Comparison of ENCODE assay signal across 24 cellular contexts in the genomic region with DNA sequence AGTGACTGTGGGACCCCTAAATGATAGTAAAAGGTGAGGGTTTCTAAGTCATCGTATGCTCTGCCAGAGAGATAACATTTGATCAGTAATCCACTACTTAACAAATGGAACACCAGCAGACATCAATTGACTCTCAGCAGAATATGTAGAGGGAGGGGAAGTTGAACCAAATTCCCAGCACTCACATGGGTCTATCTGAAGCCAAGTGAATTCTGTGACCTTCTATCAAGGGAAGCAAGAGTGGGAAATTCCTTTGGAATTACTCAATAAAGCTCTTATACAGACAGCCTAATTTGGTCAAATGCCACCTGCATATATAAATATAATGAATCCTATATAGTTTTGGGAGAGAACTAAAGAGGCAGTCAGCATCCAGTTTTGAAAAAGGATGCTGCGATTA. TPM values are rescaled to one million over a fixed set of nuclear protein-coding genes. Genes with fewer than 3 reads are reported as not detected.
A peak's percentile ranks its signal among the peaks of the same experiment; 100 is the strongest.
DNase-seq lines count a peak whose midpoint lies in the region; ATAC-seq and FAIRE-seq lines count a peak whose summit lies in the region.
"Had no signal": no experiment of that assay in that cellular context is flagged by ENCODE, and none has a peak within 500 bp of the region (broad histone marks: within the 10 kb centered on the region; RNA-seq: fewer than 3 reads in every experiment).

No MANE protein-coding gene starts in this region.

- no peak overlapping the region for H3K4me3 ChIP-seq in mesendoderm (ENCODE audit: low read length)
- no peak overlapping the region for H3K4me3 ChIP-seq in effector memory CD4-positive, alpha-beta T cell (ENCODE audit: insufficient read depth, low read depth, low read length, poor library complexity, severe bottlenecking)
- H3K4me3 ChIP-seq: GM23338, K562 had no signal

- H2BK15ac ChIP-seq in mesendoderm (replicated peaks; ENCODE audit: low read depth) = no peak overlapping the region

- no peaks in the 10 kb centered on the region for H3K27me3 ChIP-seq in mesendoderm (ENCODE audit: insufficient read depth, low read length, poor library complexity)
- no peaks in the 10 kb centered on the region for H3K27me3 ChIP-seq in effector memory CD4-positive, alpha-beta T cell (replicated peaks; ENCODE audit: control insufficient read depth, insufficient read depth, low read length, poor library complexity, severe bottlenecking)

- WGBS in mesendoderm (ENCODE audit: extremely low coverage, insufficient coverage, low lambda C conversion rate) = no CpG with 5 or more reads among the region's 2 CpGs

- H2BK120ac ChIP-seq in mesendoderm (ENCODE audit: low read depth, low read length) = no peak overlapping the region

- no peak overlapping the region for H2AK5ac ChIP-seq in mesendoderm (ENCODE audit: low read length)

- no peak overlapping the region for H3K9ac ChIP-seq in mesendoderm (ENCODE audit: low read length)

- no peak overlapping the region for H3K23ac ChIP-seq in mesendoderm (ENCODE audit: low read length)

- H3K36me3 ChIP-seq in mesendoderm (ENCODE audit: control insufficient read depth, insufficient read depth, low read length) = no peaks in the 10 kb centered on the region
- no peaks in the 10 kb centered on the region for H3K36me3 ChIP-seq in effector memory CD4-positive, alpha-beta T cell (ENCODE audit: control insufficient read depth, insufficient read depth, low read length)
- H3K36me3 ChIP-seq: BE2C had no signal

- no peak overlapping the region for H4K5ac ChIP-seq in mesendoderm (ENCODE audit: low read length)

- no peak for ATAC-seq in HG03280 (IDR thresholded peaks at IDR 0.05; ENCODE audit: unreplicated experiment)
- ATAC-seq: GM23338, HCT116, K562 had no signal

- no peak overlapping the region for H3K4ac ChIP-seq in mesendoderm (ENCODE audit: low read depth, low read length)

- H3K4me2 ChIP-seq in mesendoderm (ENCODE audit: low read length) = no peak overlapping the region
- H3K4me2 ChIP-seq: GM23338 had no signal

- no peaks in the 10 kb centered on the region for H3K9me3 ChIP-seq in effector memory CD4-positive, alpha-beta T cell (ENCODE audit: control insufficient read depth, low read length)
- H3K9me3 ChIP-seq: BE2C had no signal

- no peaks in the 10 kb centered on the region for H3K4me1 ChIP-seq in mesendoderm (ENCODE audit: control insufficient read depth, low read depth, low read length)
- H3K4me1 ChIP-seq in effector memory CD4-positive, alpha-beta T cell (ENCODE audit: control insufficient read depth, insufficient read depth, low read length, poor library complexity, severe bottlenecking) = no peaks in the 10 kb centered on the region
- H3K4me1 ChIP-seq: BE2C had no signal

- no peak overlapping the region for H3K56ac ChIP-seq in mesendoderm (ENCODE audit: low read length)

- peak; percentile 26 for FAIRE-seq in GM18507 (lab: Jason Lieb, UNC)
- FAIRE-seq: A204.1, H54, HTR-8/SVneo, K562 had no signal

- H4K8ac ChIP-seq in mesendoderm (ENCODE audit: low read depth, low read length) = no peak overlapping the region

- no peak overlapping the region for H3K18ac ChIP-seq in mesendoderm (ENCODE audit: low read length)

- H3K27ac ChIP-seq in mesendoderm (ENCODE audit: low read depth, low read length) = no peak overlapping the region
- H3K27ac ChIP-seq in effector memory CD4-positive, alpha-beta T cell (ENCODE audit: insufficient read depth, low read length, poor library complexity, severe bottlenecking) = no peak overlapping the region

- no peaks in the 10 kb centered on the region for H3K79me1 ChIP-seq in mesendoderm (ENCODE audit: low read length)

- H3K79me2 ChIP-seq in mesendoderm (ENCODE audit: control insufficient read depth, insufficient read depth, low read length) = no peaks in the 10 kb centered on the region

- DNase-seq in GM18507 (ENCODE audit: extremely low spot score, insufficient read length, low read depth) = no peak
- DNase-seq in RPMI7951 (ENCODE audit: low read depth) = peak; percentile 72
- DNase-seq in mesendoderm = peak; percentile 67
- no peak for DNase-seq in effector memory CD4-positive, alpha-beta T cell
- no peak for DNase-seq in activated T-cell treated with anti-CD3 and anti-CD28 coated beads for 4 hours
- DNase-seq: ACHN; BE2C; C1 segment of cervical spinal cord; CD4-positive, CD25-positive, alpha-beta regulatory T cell; CD8-positive, alpha-beta memory T cell; COR-L47; DMS 273 treated with DMSO at 0.1 percent for 48 hours; DMS53; DND-41; GDM1; HFFc6; IMR-90 had no signal

- no peak overlapping the region for H2BK5ac ChIP-seq in mesendoderm (ENCODE audit: low read length)

RNA-seq across cellular contexts. Expression of a gene that starts 15.8 kb away (rescaled TPM):
- total RNA-seq in RPMI7951 (2014; rRNA removed; shearing (Covaris generic)) = 23.0 and 27.4 TPM in 2 replicates
- polyA plus RNA-seq in mesendoderm (2013, experiment 1 of 2) = not detected
- polyA plus RNA-seq in mesendoderm (2013, experiment 2 of 2) = not detected
- total RNA-seq: CD4-positive, CD25-positive, alpha-beta regulatory T cell; CD8-positive, alpha-beta memory T cell; GM23338; HFFc6; IMR-90; K562 had no signal
- polyA plus RNA-seq: CD4-positive, CD25-positive, alpha-beta regulatory T cell; CD8-positive, alpha-beta memory T cell; IMR-90 had no signal

Comparison
In these comparisons a context has a peak if more than half of its experiments do, and no peak if none do; other contexts are left out.
1. DNase-seq: peak in RPMI7951 (single experiment) and mesendoderm (single experiment); none in GM18507 (single experiment), effector memory CD4-positive, alpha-beta T cell (0 of 3) and activated T-cell treated with anti-CD3 and anti-CD28 coated beads for 4 hours (single experiment).